Comparison of ENCODE assay signal across 1 cellular context in the genomic region with DNA sequence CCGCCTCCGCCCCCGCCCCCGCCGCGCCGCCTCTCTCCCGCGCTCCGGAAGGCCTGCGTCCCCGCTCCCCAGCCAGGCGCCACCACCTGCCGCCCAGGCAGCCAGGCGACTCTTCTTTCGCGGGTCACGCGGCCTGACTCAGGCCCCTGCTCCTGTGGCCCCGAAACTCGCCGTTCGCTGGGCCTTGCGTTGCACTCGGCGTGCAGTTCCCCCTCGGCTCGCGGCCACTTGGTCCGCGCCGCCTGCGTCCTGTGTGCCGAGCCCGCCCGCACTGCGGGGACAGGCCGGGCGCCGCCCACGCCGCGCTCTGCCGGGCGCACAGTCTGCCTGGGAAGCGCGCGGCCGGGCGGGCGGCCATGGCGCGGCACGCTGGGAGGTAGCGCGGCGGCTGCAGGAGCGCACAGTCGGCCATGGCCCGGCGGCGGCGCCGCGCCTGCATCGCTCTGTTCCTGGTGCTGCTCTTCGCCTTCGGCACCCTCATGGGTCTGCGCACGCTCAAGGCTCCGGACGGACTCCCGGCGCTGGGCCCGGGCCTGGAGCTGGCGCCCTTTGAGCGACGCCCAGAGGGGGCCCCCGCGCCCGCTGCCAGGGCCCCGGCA.
TF ChIP-seq lines count a peak whose summit lies in the region.

TSS of gene MANEAL (plus strand) at position 75 of the 599 bp plus-strand sequence. CDS start at position 411, 336 bp downstream.

TF ChIP-seq in HepG2, 621 proteins besides CTCF, POLR2A, EP300 and RAD21 (continued from another document and continues in another):
- TF ChIP-seq, protein P1, sequence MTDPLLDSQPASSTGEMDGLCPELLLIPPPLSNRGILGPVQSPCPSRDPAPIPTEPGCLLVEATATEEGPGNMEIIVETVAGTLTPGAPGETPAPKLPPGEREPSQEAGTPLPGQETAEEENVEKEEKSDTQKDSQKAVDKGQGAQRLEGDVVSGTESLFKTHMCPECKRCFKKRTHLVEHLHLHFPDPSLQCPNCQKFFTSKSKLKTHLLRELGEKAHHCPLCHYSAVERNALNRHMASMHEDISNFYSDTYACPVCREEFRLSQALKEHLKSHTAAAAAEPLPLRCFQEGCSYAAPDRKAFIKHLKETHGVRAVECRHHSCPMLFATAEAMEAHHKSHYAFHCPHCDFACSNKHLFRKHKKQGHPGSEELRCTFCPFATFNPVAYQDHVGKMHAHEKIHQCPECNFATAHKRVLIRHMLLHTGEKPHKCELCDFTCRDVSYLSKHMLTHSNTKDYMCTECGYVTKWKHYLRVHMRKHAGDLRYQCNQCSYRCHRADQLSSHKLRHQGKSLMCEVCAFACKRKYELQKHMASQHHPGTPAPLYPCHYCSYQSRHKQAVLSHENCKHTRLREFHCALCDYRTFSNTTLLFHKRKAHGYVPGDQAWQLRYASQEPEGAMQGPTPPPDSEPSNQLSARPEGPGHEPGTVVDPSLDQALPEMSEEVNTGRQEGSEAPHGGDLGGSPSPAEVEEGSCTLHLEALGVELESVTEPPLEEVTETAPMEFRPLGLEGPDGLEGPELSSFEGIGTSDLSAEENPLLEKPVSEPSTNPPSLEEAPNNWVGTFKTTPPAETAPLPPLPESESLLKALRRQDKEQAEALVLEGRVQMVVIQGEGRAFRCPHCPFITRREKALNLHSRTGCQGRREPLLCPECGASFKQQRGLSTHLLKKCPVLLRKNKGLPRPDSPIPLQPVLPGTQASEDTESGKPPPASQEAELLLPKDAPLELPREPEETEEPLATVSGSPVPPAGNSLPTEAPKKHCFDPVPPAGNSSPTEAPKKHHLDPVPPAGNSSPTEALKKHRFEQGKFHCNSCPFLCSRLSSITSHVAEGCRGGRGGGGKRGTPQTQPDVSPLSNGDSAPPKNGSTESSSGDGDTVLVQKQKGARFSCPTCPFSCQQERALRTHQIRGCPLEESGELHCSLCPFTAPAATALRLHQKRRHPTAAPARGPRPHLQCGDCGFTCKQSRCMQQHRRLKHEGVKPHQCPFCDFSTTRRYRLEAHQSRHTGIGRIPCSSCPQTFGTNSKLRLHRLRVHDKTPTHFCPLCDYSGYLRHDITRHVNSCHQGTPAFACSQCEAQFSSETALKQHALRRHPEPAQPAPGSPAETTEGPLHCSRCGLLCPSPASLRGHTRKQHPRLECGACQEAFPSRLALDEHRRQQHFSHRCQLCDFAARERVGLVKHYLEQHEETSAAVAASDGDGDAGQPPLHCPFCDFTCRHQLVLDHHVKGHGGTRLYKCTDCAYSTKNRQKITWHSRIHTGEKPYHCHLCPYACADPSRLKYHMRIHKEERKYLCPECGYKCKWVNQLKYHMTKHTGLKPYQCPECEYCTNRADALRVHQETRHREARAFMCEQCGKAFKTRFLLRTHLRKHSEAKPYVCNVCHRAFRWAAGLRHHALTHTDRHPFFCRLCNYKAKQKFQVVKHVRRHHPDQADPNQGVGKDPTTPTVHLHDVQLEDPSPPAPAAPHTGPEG (CRISPR knock-in tag; IDR thresholded peaks at IDR 0.05): peak; percentile 100
- no peak for TF ChIP-seq ZNF567 (CRISPR knock-in tag; IDR thresholded peaks at IDR 0.05; ENCODE audit: borderline replicate concordance)
- TF ChIP-seq GMEB1 (CRISPR knock-in tag; IDR thresholded peaks at IDR 0.05; ENCODE audit: borderline replicate concordance): peak; percentile 20; the same call in 1 of the 2 replicates
- TF ChIP-seq MED13 (CRISPR knock-in tag; IDR thresholded peaks at IDR 0.05): 0 out of 2 replicates have a peak, but pooled peaks have one; percentile 32
- TF ChIP-seq RNF2 (conservative IDR thresholded peaks at IDR 0.05; ENCODE audit: low read depth): peak; percentile 84
- TF ChIP-seq ZNF362 (CRISPR knock-in tag; IDR thresholded peaks at IDR 0.05; ENCODE audit: borderline replicate concordance): no peak
- TF ChIP-seq, protein P2, sequence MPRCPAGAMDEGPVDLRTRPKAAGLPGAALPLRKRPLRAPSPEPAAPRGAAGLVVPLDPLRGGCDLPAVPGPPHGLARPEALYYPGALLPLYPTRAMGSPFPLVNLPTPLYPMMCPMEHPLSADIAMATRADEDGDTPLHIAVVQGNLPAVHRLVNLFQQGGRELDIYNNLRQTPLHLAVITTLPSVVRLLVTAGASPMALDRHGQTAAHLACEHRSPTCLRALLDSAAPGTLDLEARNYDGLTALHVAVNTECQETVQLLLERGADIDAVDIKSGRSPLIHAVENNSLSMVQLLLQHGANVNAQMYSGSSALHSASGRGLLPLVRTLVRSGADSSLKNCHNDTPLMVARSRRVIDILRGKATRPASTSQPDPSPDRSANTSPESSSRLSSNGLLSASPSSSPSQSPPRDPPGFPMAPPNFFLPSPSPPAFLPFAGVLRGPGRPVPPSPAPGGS (CRISPR knock-in tag; IDR thresholded peaks at IDR 0.05): peak; percentile 72; the same call in 1 of the 2 replicates
- TF ChIP-seq ZNF34 (CRISPR knock-in tag; IDR thresholded peaks at IDR 0.05; ENCODE audit: borderline replicate concordance): no peak
- TF ChIP-seq GABPA (IDR thresholded peaks at IDR 0.05; ENCODE audit: low read depth, low read length): peak; percentile 36; the same call in 1 of the 2 replicates
- TF ChIP-seq GABPA (CRISPR knock-in tag; IDR thresholded peaks at IDR 0.05; ENCODE audit: low read depth): 0 out of 2 replicates have a peak, but pooled peaks have one; percentile 13
- 0 out of 2 replicates have a peak, but pooled peaks have one; percentile 33 for TF ChIP-seq ZNF766 (CRISPR knock-in tag; IDR thresholded peaks at IDR 0.05; ENCODE audit: borderline replicate concordance)
- TF ChIP-seq, protein P3, sequence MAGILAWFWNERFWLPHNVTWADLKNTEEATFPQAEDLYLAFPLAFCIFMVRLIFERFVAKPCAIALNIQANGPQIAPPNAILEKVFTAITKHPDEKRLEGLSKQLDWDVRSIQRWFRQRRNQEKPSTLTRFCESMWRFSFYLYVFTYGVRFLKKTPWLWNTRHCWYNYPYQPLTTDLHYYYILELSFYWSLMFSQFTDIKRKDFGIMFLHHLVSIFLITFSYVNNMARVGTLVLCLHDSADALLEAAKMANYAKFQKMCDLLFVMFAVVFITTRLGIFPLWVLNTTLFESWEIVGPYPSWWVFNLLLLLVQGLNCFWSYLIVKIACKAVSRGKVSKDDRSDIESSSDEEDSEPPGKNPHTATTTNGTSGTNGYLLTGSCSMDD (CRISPR knock-in tag; IDR thresholded peaks at IDR 0.05): 0 out of 2 replicates have a peak, but pooled peaks have one; percentile 15
- TF ChIP-seq KDM5B (CRISPR knock-in tag; IDR thresholded peaks at IDR 0.05; ENCODE audit: borderline replicate concordance): peak; percentile 49; the same call in 1 of the 2 replicates
- TF ChIP-seq ZNF83 (CRISPR knock-in tag; IDR thresholded peaks at IDR 0.05; ENCODE audit: borderline replicate concordance): peak; percentile 78; the same call in 1 of the 2 replicates
- TF ChIP-seq PHF5A (CRISPR knock-in tag; IDR thresholded peaks at IDR 0.05; ENCODE audit: low read depth, unreplicated experiment): no peak
- TF ChIP-seq MAFG (CRISPR knock-in tag; IDR thresholded peaks at IDR 0.05): no peak
- 0 out of 2 replicates have a peak, but pooled peaks have one; percentile 49 for TF ChIP-seq ZNF850 (CRISPR knock-in tag; conservative IDR thresholded peaks at IDR 0.05)
- peak; percentile 44; the same call in 1 of the 2 replicates for TF ChIP-seq HDAC1 (CRISPR knock-in tag; IDR thresholded peaks at IDR 0.05)
- TF ChIP-seq TAF1 (CRISPR knock-in tag; IDR thresholded peaks at IDR 0.05): peak; percentile 52
- no peak for TF ChIP-seq PRDM4 (CRISPR knock-in tag; IDR thresholded peaks at IDR 0.05; ENCODE audit: borderline replicate concordance)
- peak; percentile 42; the same call in 1 of the 2 replicates for TF ChIP-seq ZNF441 (CRISPR knock-in tag; IDR thresholded peaks at IDR 0.05; ENCODE audit: borderline replicate concordance)
- TF ChIP-seq SRY (CRISPR knock-in tag; IDR thresholded peaks at IDR 0.05): peak; percentile 56; the same call in 1 of the 2 replicates
- no peak for TF ChIP-seq ZNF703 (CRISPR knock-in tag; IDR thresholded peaks at IDR 0.05; ENCODE audit: borderline replicate concordance)
- TF ChIP-seq, protein P4, sequence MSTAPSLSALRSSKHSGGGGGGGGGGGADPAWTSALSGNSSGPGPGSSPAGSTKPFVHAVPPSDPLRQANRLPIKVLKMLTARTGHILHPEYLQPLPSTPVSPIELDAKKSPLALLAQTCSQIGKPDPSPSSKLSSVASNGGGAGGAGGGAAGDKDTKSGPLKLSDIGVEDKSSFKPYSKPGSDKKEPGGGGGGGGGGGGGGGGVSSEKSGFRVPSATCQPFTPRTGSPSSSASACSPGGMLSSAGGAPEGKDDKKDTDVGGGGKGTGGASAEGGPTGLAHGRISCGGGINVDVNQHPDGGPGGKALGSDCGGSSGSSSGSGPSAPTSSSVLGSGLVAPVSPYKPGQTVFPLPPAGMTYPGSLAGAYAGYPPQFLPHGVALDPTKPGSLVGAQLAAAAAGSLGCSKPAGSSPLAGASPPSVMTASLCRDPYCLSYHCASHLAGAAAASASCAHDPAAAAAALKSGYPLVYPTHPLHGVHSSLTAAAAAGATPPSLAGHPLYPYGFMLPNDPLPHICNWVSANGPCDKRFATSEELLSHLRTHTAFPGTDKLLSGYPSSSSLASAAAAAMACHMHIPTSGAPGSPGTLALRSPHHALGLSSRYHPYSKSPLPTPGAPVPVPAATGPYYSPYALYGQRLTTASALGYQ (CRISPR knock-in tag; IDR thresholded peaks at IDR 0.05): 0 out of 2 replicates have a peak, but pooled peaks have one; percentile 24
- no peak; the same call in 1 of the 2 replicates for TF ChIP-seq EEA1 (CRISPR knock-in tag; IDR thresholded peaks at IDR 0.05; ENCODE audit: borderline replicate concordance)
- no peak for TF ChIP-seq JUNB (CRISPR knock-in tag; IDR thresholded peaks at IDR 0.05; ENCODE audit: borderline replicate concordance)
- TF ChIP-seq NR1H2 (CRISPR knock-in tag; IDR thresholded peaks at IDR 0.05; ENCODE audit: borderline replicate concordance, low read depth): 0 out of 2 replicates have a peak, but pooled peaks have one; percentile 24
- TF ChIP-seq IKZF4 (CRISPR knock-in tag; IDR thresholded peaks at IDR 0.05; ENCODE audit: borderline replicate concordance, low read depth, not compliant biosample characterization): peak; percentile 59
- no peak for TF ChIP-seq FOXA3 (CRISPR knock-in tag; IDR thresholded peaks at IDR 0.05)
- no peak for TF ChIP-seq MXD4 (CRISPR knock-in tag; IDR thresholded peaks at IDR 0.05)
- TF ChIP-seq KLF11 (CRISPR knock-in tag; IDR thresholded peaks at IDR 0.05): no peak
- no peak for TF ChIP-seq ZNF124 (CRISPR knock-in tag; IDR thresholded peaks at IDR 0.05)
- TF ChIP-seq, protein P5, sequence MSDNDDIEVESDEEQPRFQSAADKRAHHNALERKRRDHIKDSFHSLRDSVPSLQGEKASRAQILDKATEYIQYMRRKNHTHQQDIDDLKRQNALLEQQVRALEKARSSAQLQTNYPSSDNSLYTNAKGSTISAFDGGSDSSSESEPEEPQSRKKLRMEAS (IDR thresholded peaks at IDR 0.05): peak; percentile 74
- TF ChIP-seq CCDC6 (CRISPR knock-in tag; IDR thresholded peaks at IDR 0.05): no peak
- TF ChIP-seq TEAD2 (CRISPR knock-in tag; IDR thresholded peaks at IDR 0.05): 0 out of 2 replicates have a peak, but pooled peaks have one; percentile 38
- TF ChIP-seq BRCA1 (CRISPR knock-in tag; IDR thresholded peaks at IDR 0.05): no peak
- no peak for TF ChIP-seq ADNP (CRISPR knock-in tag; IDR thresholded peaks at IDR 0.05)
- no peak for TF ChIP-seq ZNF292 (CRISPR knock-in tag; IDR thresholded peaks at IDR 0.05; ENCODE audit: borderline replicate concordance, low read depth)
- no peak for TF ChIP-seq ZNF577 (CRISPR knock-in tag; IDR thresholded peaks at IDR 0.05; ENCODE audit: borderline replicate concordance, low read depth)
- TF ChIP-seq ZNF724P (CRISPR knock-in tag; IDR thresholded peaks at IDR 0.05; ENCODE audit: borderline replicate concordance): peak; percentile 43; the same call in 1 of the 2 replicates
- no peak for TF ChIP-seq NCOA5 (CRISPR knock-in tag; IDR thresholded peaks at IDR 0.05)
- TF ChIP-seq FOXO4 (CRISPR knock-in tag; conservative IDR thresholded peaks at IDR 0.05): no peak
